1 cellular context compared by ENCODE assay signal in genomic region chr9:36276840-36277239, GRCh38.
TF ChIP-seq lines count a peak whose summit lies in the region.

No MANE protein-coding gene starts in this region.

TF ChIP-seq in HepG2, 621 proteins besides CTCF, POLR2A, EP300 and RAD21:
- TF ChIP-seq, protein P1, sequence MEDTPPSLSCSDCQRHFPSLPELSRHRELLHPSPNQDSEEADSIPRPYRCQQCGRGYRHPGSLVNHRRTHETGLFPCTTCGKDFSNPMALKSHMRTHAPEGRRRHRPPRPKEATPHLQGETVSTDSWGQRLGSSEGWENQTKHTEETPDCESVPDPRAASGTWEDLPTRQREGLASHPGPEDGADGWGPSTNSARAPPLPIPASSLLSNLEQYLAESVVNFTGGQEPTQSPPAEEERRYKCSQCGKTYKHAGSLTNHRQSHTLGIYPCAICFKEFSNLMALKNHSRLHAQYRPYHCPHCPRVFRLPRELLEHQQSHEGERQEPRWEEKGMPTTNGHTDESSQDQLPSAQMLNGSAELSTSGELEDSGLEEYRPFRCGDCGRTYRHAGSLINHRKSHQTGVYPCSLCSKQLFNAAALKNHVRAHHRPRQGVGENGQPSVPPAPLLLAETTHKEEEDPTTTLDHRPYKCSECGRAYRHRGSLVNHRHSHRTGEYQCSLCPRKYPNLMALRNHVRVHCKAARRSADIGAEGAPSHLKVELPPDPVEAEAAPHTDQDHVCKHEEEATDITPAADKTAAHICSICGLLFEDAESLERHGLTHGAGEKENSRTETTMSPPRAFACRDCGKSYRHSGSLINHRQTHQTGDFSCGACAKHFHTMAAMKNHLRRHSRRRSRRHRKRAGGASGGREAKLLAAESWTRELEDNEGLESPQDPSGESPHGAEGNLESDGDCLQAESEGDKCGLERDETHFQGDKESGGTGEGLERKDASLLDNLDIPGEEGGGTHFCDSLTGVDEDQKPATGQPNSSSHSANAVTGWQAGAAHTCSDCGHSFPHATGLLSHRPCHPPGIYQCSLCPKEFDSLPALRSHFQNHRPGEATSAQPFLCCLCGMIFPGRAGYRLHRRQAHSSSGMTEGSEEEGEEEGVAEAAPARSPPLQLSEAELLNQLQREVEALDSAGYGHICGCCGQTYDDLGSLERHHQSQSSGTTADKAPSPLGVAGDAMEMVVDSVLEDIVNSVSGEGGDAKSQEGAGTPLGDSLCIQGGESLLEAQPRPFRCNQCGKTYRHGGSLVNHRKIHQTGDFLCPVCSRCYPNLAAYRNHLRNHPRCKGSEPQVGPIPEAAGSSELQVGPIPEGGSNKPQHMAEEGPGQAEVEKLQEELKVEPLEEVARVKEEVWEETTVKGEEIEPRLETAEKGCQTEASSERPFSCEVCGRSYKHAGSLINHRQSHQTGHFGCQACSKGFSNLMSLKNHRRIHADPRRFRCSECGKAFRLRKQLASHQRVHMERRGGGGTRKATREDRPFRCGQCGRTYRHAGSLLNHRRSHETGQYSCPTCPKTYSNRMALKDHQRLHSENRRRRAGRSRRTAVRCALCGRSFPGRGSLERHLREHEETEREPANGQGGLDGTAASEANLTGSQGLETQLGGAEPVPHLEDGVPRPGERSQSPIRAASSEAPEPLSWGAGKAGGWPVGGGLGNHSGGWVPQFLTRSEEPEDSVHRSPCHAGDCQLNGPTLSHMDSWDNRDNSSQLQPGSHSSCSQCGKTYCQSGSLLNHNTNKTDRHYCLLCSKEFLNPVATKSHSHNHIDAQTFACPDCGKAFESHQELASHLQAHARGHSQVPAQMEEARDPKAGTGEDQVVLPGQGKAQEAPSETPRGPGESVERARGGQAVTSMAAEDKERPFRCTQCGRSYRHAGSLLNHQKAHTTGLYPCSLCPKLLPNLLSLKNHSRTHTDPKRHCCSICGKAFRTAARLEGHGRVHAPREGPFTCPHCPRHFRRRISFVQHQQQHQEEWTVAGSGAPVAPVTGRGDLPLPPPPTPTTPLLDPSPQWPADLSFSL (CRISPR knock-in tag; IDR thresholded peaks at IDR 0.05), result no peak
- TF ChIP-seq KMT2B (CRISPR knock-in tag; IDR thresholded peaks at IDR 0.05) (no peak), ZBTB20 (CRISPR knock-in tag; IDR thresholded peaks at IDR 0.05; ENCODE audit: borderline replicate concordance, low read depth) (no peak), SNAPC2 (CRISPR knock-in tag; IDR thresholded peaks at IDR 0.05) (no peak)
